10 cellular contexts compared by ENCODE assay signal in the genomic region with DNA sequence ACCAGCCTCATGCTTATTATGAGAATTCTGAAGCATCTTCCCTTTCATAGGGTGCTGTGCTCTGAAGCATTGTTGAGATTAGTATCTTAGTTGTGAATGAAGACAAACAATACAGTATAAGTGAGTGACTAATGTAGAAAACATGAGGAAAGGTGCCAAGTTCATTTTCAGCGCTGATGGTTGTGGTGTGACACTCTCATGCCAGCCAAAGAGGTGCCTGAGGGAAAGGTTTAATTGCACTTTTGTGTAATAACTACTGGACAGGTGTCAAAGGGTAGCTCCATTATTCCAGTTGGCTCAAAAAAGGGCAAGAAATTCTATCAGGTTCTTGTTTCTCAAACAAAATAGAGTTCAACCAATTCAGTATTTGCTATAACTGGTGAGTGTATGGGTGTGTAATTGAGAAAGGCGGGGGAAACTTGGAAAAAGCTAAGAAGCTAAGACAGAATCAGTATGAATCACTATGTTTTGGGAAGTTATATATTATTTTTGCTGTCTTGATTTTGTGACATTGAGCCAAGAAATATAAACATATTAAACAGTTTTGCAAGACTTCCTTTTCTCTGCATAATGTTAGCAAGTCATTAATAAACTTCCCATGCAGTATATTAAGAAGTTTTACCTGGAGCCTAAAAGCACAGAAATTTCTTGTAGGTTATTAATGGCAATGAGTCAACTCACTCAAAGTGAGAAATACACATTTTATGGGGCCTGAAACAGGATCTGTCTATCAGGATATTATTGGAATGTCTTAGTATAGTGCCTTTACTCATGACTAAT. TPM values are rescaled to one million over a fixed set of nuclear protein-coding genes. Genes with fewer than 3 reads are reported as not detected.
DNase-seq lines count a peak whose midpoint lies in the region; ATAC-seq and TF ChIP-seq lines count a peak whose summit lies in the region.
"Had no signal": no experiment of that assay in that cellular context is flagged by ENCODE, and none has a peak within 500 bp of the region (broad histone marks: within the 10 kb centered on the region; RNA-seq: fewer than 3 reads in every experiment).

No MANE protein-coding gene starts in this region.

- H3K27ac ChIP-seq in upper lobe of right lung: no peak overlapping the region

- H3K9me3 Mint-ChIP-seq in activated T-helper 1 cell treated with anti-CD3 and anti-CD28 coated beads, Interleukin-12 subunit alpha, Interleukin-12 subunit beta, Interleukin-2, Interleukin-4 antibody, amounts not matched to agents 30 ng/mL and 10 ng/mL and 1 ng/mL, durations not matched to agents 14 hours and 24 hours and 36 hours: no peaks in the 10 kb centered on the region

- no peaks in the 10 kb centered on the region for H3K36me3 ChIP-seq in upper lobe of right lung

- H3K4me3 Mint-ChIP-seq in activated T-helper 1 cell treated with anti-CD3 and anti-CD28 coated beads, Interleukin-12 subunit alpha, Interleukin-12 subunit beta, Interleukin-2, Interleukin-4 antibody, amounts not matched to agents 30 ng/mL and 10 ng/mL and 1 ng/mL, durations not matched to agents 14 hours and 24 hours and 36 hours: no peak overlapping the region

- peak; percentile 28 for DNase-seq in NCI-H2196 (lab: John Stamatoyannopoulos, UW; ENCODE audit: unreplicated experiment)
- no peak for DNase-seq in NCI-H2196 treated with DMSO at 0.1 percent for 48 hours (lab: John Stamatoyannopoulos, UW; ENCODE audit: unreplicated experiment)
- peak; percentile 76 for DNase-seq in fibroblast of peridontal ligament (ENCODE audit: extremely low read depth)
- DNase-seq in upper lobe of right lung: no peak
- no peak for DNase-seq in superior temporal gyrus (ENCODE audit: extremely low spot score)
- DNase-seq in activated T-helper 1 cell treated with anti-CD3 and anti-CD28 coated beads, Interleukin-12 subunit alpha, Interleukin-12 subunit beta, Interleukin-2, Interleukin-4 antibody, amounts not matched to agents 30 ng/mL and 10 ng/mL and 1 ng/mL, durations not matched to agents 14 hours and 24 hours and 36 hours (ENCODE audit: low spot score): no peak
- no peak for DNase-seq in activated CD4-positive, alpha-beta T cell treated with anti-CD3 and anti-CD28 coated beads, Interleukin-2, amount 50 U/mL, for 1 hour

- no peak overlapping the region for H3K27ac Mint-ChIP-seq in activated T-helper 1 cell treated with anti-CD3 and anti-CD28 coated beads, Interleukin-12 subunit alpha, Interleukin-12 subunit beta, Interleukin-2, Interleukin-4 antibody, amounts not matched to agents 30 ng/mL and 10 ng/mL and 1 ng/mL, durations not matched to agents 14 hours and 24 hours and 36 hours

- no peaks in the 10 kb centered on the region for H3K27me3 Mint-ChIP-seq in activated T-helper 1 cell treated with anti-CD3 and anti-CD28 coated beads, Interleukin-12 subunit alpha, Interleukin-12 subunit beta, Interleukin-2, Interleukin-4 antibody, amounts not matched to agents 30 ng/mL and 10 ng/mL and 1 ng/mL, durations not matched to agents 14 hours and 24 hours and 36 hours (ENCODE audit: insufficient read depth)

- ATAC-seq in upper lobe of right lung: peak; percentile 42

- no peaks in the 10 kb centered on the region for H3K27me3 ChIP-seq in upper lobe of right lung

- no peaks in the 10 kb centered on the region for H3K4me1 Mint-ChIP-seq in activated T-helper 1 cell treated with anti-CD3 and anti-CD28 coated beads, Interleukin-12 subunit alpha, Interleukin-12 subunit beta, Interleukin-2, Interleukin-4 antibody, amounts not matched to agents 30 ng/mL and 10 ng/mL and 1 ng/mL, durations not matched to agents 14 hours and 24 hours and 36 hours (ENCODE audit: low read depth)

- no peaks in the 10 kb centered on the region for H3K4me1 ChIP-seq in upper lobe of right lung

- no peak for TF ChIP-seq CTCF in upper lobe of right lung (IDR thresholded peaks at IDR 0.05)

- no peak overlapping the region for H3K4me3 ChIP-seq in upper lobe of right lung

- intact Hi-C loops in upper lobe of right lung (cut with DNase I): no loop called here
- intact Hi-C loops in activated T-helper 1 cell treated with anti-CD3 and anti-CD28 coated beads, Interleukin-12 subunit alpha, Interleukin-12 subunit beta, Interleukin-2, Interleukin-4 antibody, amounts not matched to agents 30 ng/mL and 10 ng/mL and 1 ng/mL, durations not matched to agents 14 hours and 24 hours and 36 hours (cut with micrococcal nuclease): no loop called here

- H3K36me3 Mint-ChIP-seq in activated T-helper 1 cell treated with anti-CD3 and anti-CD28 coated beads, Interleukin-12 subunit alpha, Interleukin-12 subunit beta, Interleukin-2, Interleukin-4 antibody, amounts not matched to agents 30 ng/mL and 10 ng/mL and 1 ng/mL, durations not matched to agents 14 hours and 24 hours and 36 hours (ENCODE audit: low read depth): no peaks in the 10 kb centered on the region

- H3K9me3 ChIP-seq in upper lobe of right lung: no peaks in the 10 kb centered on the region

TF ChIP-seq in PFSK-1, 5 proteins besides CTCF, POLR2A, EP300 and RAD21:
- TF ChIP-seq, protein P1, sequence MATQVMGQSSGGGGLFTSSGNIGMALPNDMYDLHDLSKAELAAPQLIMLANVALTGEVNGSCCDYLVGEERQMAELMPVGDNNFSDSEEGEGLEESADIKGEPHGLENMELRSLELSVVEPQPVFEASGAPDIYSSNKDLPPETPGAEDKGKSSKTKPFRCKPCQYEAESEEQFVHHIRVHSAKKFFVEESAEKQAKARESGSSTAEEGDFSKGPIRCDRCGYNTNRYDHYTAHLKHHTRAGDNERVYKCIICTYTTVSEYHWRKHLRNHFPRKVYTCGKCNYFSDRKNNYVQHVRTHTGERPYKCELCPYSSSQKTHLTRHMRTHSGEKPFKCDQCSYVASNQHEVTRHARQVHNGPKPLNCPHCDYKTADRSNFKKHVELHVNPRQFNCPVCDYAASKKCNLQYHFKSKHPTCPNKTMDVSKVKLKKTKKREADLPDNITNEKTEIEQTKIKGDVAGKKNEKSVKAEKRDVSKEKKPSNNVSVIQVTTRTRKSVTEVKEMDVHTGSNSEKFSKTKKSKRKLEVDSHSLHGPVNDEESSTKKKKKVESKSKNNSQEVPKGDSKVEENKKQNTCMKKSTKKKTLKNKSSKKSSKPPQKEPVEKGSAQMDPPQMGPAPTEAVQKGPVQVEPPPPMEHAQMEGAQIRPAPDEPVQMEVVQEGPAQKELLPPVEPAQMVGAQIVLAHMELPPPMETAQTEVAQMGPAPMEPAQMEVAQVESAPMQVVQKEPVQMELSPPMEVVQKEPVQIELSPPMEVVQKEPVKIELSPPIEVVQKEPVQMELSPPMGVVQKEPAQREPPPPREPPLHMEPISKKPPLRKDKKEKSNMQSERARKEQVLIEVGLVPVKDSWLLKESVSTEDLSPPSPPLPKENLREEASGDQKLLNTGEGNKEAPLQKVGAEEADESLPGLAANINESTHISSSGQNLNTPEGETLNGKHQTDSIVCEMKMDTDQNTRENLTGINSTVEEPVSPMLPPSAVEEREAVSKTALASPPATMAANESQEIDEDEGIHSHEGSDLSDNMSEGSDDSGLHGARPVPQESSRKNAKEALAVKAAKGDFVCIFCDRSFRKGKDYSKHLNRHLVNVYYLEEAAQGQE (IDR thresholded peaks at IDR 0.05; ENCODE audit: insufficient read depth in 1 of 2, low read depth in 2 of 2, low read length in 2 of 2): no peak
- TF ChIP-seq POLR2AphosphoS5 (IDR thresholded peaks at IDR 0.05; ENCODE audit: low read depth, low read length): no peak
- no peak for TF ChIP-seq FOXP2 (optimal IDR thresholded peaks at IDR 0.05; ENCODE audit: borderline replicate concordance, extremely low read depth, extremely low read length, insufficient read depth)
- no peak for TF ChIP-seq TAF1 (IDR thresholded peaks at IDR 0.05; ENCODE audit: borderline replicate concordance, insufficient read depth, low read length)
- 0 out of 2 replicates have a peak, but pooled peaks have one; percentile 12 for TF ChIP-seq SIN3A (IDR thresholded peaks at IDR 0.05; ENCODE audit: borderline replicate concordance, insufficient read depth, low read length)
TF ChIP-seq in PFSK-1: peak in this region for 1.

RNA-seq across cellular contexts. Expression of a gene that starts 31.8 kb away (rescaled TPM):
- polyA plus RNA-seq in PFSK-1 (2012; ENCODE audit: insufficient read length, low read depth): 0.48 TPM
- total RNA-seq in upper lobe of right lung: 0.26 TPM
- not detected in 2 replicates for total RNA-seq in activated T-helper 1 cell treated with anti-CD3 and anti-CD28 coated beads, Interleukin-12 subunit alpha, Interleukin-12 subunit beta, Interleukin-2, Interleukin-4 antibody, amounts not matched to agents 30 ng/mL and 10 ng/mL and 1 ng/mL, durations not matched to agents 14 hours and 24 hours and 36 hours
- total RNA-seq: A673; T-helper 1 cell treated with Interleukin-12 subunit alpha and Interleukin-12 subunit beta and Interleukin-4 antibody, amounts not matched to agents 30 ng/mL and 1 ng/mL, for 36 hours had no signal

Comparison
In these comparisons a context has a peak if more than half of its experiments do, and no peak if none do; other contexts are left out.
1. DNase-seq: peak in NCI-H2196 (single experiment) and fibroblast of peridontal ligament (single experiment); none in NCI-H2196 treated with DMSO at 0.1 percent for 48 hours (single experiment), upper lobe of right lung (single experiment), superior temporal gyrus (single experiment), activated T-helper 1 cell treated with anti-CD3 and anti-CD28 coated beads, Interleukin-12 subunit alpha, Interleukin-12 subunit beta, Interleukin-2, Interleukin-4 antibody, amounts not matched to agents 30 ng/mL and 10 ng/mL and 1 ng/mL, durations not matched to agents 14 hours and 24 hours and 36 hours (single experiment) and activated CD4-positive, alpha-beta T cell treated with anti-CD3 and anti-CD28 coated beads, Interleukin-2, amount 50 U/mL, for 1 hour (single experiment).